1 cellular context compared by ENCODE assay signal in the genomic region with DNA sequence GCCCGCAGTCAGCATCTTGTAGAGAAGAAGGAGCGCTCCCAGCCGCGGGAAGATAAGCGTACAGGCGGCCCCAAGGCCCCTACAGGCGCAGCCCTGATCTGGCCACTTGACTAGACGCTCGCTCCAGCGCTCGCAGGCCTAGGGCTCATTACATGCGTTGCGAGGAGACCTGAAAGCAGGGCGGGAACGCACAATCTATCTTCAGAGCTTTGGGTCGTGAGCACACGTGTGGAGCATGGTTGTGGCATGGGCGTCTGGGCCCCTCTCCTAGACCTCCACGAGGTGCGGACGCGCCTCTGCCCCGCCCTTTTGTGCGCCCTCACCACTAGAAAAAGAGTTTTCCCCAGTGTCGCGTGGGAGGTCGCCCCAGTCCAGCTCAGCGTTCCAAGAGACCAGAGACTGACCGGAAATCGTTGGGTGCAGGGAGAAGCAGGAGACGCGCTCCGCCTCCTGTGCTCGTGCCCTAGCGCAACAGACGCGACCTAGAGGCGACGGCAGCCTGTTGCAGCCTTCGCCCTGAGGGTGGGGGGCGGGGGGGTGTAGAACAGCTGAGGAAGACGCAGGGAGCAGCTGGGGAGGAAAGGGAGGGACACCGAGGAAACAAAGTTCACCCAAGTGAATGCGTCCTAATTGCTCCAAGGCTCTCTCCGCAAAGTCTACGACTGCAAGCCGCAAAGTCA.
TF ChIP-seq lines count a peak whose summit lies in the region.

No MANE protein-coding gene starts in this region.

TF ChIP-seq in K562, 482 proteins besides CTCF, POLR2A, EP300 and RAD21 (continued from another document and continues in another):
- no peak for TF ChIP-seq PRMT5 (CRISPR knock-in tag; IDR thresholded peaks at IDR 0.05)
- 0 out of 2 replicates have a peak, but pooled peaks have one; percentile 40 for TF ChIP-seq SUPT5H (IDR thresholded peaks at IDR 0.05)
- no peak for TF ChIP-seq NFYB (IDR thresholded peaks at IDR 0.05; ENCODE audit: extremely low read depth, insufficient read length)
- no peak for TF ChIP-seq MAFG (tag; conservative IDR thresholded peaks at IDR 0.05)
- TF ChIP-seq EZH2 (IDR thresholded peaks at IDR 0.05; ENCODE audit: borderline replicate concordance, low read depth, low read length): no peak
- no peak for TF ChIP-seq XRCC4 (IDR thresholded peaks at IDR 0.05; ENCODE audit: extremely low read depth, insufficient read depth, insufficient read length)
- TF ChIP-seq FOXM1 (IDR thresholded peaks at IDR 0.05; ENCODE audit: low read depth): no peak
- 0 out of 2 replicates have a peak, but pooled peaks have one; percentile 59 for TF ChIP-seq FOXM1 (CRISPR knock-in tag; IDR thresholded peaks at IDR 0.05; ENCODE audit: low read depth)
- TF ChIP-seq ZNF184 (CRISPR knock-in tag; IDR thresholded peaks at IDR 0.05): no peak
- TF ChIP-seq NBN (IDR thresholded peaks at IDR 0.05; ENCODE audit: low read depth): no peak
- TF ChIP-seq, protein P1, sequence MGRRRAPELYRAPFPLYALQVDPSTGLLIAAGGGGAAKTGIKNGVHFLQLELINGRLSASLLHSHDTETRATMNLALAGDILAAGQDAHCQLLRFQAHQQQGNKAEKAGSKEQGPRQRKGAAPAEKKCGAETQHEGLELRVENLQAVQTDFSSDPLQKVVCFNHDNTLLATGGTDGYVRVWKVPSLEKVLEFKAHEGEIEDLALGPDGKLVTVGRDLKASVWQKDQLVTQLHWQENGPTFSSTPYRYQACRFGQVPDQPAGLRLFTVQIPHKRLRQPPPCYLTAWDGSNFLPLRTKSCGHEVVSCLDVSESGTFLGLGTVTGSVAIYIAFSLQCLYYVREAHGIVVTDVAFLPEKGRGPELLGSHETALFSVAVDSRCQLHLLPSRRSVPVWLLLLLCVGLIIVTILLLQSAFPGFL (CRISPR knock-in tag; IDR thresholded peaks at IDR 0.05): no peak
- TF ChIP-seq, protein P2, sequence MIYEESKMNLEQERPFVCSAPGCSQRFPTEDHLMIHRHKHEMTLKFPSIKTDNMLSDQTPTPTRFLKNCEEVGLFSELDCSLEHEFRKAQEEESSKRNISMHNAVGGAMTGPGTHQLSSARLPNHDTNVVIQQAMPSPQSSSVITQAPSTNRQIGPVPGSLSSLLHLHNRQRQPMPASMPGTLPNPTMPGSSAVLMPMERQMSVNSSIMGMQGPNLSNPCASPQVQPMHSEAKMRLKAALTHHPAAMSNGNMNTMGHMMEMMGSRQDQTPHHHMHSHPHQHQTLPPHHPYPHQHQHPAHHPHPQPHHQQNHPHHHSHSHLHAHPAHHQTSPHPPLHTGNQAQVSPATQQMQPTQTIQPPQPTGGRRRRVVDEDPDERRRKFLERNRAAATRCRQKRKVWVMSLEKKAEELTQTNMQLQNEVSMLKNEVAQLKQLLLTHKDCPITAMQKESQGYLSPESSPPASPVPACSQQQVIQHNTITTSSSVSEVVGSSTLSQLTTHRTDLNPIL (CRISPR knock-in tag; IDR thresholded peaks at IDR 0.05): no peak
- TF ChIP-seq RB1 (IDR thresholded peaks at IDR 0.05; ENCODE audit: low read depth): no peak
- no peak for TF ChIP-seq DIDO1 (tag; IDR thresholded peaks at IDR 0.05; ENCODE audit: low read depth)
- TF ChIP-seq NR3C1 (CRISPR knock-in tag; IDR thresholded peaks at IDR 0.05): peak; percentile 90; the same call in 1 of the 2 replicates
- no peak for TF ChIP-seq ZNF175 (CRISPR knock-in tag; IDR thresholded peaks at IDR 0.05; ENCODE audit: low read depth)
- TF ChIP-seq TRIM24 (IDR thresholded peaks at IDR 0.05): no peak
- TF ChIP-seq, protein P3, sequence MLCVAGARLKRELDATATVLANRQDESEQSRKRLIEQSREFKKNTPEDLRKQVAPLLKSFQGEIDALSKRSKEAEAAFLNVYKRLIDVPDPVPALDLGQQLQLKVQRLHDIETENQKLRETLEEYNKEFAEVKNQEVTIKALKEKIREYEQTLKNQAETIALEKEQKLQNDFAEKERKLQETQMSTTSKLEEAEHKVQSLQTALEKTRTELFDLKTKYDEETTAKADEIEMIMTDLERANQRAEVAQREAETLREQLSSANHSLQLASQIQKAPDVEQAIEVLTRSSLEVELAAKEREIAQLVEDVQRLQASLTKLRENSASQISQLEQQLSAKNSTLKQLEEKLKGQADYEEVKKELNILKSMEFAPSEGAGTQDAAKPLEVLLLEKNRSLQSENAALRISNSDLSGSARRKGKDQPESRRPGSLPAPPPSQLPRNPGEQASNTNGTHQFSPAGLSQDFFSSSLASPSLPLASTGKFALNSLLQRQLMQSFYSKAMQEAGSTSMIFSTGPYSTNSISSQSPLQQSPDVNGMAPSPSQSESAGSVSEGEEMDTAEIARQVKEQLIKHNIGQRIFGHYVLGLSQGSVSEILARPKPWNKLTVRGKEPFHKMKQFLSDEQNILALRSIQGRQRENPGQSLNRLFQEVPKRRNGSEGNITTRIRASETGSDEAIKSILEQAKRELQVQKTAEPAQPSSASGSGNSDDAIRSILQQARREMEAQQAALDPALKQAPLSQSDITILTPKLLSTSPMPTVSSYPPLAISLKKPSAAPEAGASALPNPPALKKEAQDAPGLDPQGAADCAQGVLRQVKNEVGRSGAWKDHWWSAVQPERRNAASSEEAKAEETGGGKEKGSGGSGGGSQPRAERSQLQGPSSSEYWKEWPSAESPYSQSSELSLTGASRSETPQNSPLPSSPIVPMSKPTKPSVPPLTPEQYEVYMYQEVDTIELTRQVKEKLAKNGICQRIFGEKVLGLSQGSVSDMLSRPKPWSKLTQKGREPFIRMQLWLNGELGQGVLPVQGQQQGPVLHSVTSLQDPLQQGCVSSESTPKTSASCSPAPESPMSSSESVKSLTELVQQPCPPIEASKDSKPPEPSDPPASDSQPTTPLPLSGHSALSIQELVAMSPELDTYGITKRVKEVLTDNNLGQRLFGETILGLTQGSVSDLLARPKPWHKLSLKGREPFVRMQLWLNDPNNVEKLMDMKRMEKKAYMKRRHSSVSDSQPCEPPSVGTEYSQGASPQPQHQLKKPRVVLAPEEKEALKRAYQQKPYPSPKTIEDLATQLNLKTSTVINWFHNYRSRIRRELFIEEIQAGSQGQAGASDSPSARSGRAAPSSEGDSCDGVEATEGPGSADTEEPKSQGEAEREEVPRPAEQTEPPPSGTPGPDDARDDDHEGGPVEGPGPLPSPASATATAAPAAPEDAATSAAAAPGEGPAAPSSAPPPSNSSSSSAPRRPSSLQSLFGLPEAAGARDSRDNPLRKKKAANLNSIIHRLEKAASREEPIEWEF (CRISPR knock-in tag; IDR thresholded peaks at IDR 0.05): no peak
- no peak for TF ChIP-seq DNMT1 (IDR thresholded peaks at IDR 0.05)
- no peak for TF ChIP-seq ZNF217 (CRISPR knock-in tag; IDR thresholded peaks at IDR 0.05)
- TF ChIP-seq ELF2 (CRISPR knock-in tag; IDR thresholded peaks at IDR 0.05): no peak
- TF ChIP-seq ZFP36 (IDR thresholded peaks at IDR 0.05; ENCODE audit: low read depth, low read length, partially characterized antibody): no peak
- TF ChIP-seq, protein P4, sequence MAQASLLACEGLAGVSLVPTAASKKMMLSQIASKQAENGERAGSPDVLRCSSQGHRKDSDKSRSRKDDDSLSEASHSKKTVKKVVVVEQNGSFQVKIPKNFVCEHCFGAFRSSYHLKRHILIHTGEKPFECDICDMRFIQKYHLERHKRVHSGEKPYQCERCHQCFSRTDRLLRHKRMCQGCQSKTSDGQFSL (CRISPR knock-in tag; IDR thresholded peaks at IDR 0.05): peak; percentile 50; the same call in 1 of the 2 replicates
- TF ChIP-seq, protein P4 (tag; IDR thresholded peaks at IDR 0.05): no peak
- TF ChIP-seq, protein P5, sequence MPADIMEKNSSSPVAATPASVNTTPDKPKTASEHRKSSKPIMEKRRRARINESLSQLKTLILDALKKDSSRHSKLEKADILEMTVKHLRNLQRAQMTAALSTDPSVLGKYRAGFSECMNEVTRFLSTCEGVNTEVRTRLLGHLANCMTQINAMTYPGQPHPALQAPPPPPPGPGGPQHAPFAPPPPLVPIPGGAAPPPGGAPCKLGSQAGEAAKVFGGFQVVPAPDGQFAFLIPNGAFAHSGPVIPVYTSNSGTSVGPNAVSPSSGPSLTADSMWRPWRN (IDR thresholded peaks at IDR 0.05; ENCODE audit: low read depth): no peak
- TF ChIP-seq, protein P6, sequence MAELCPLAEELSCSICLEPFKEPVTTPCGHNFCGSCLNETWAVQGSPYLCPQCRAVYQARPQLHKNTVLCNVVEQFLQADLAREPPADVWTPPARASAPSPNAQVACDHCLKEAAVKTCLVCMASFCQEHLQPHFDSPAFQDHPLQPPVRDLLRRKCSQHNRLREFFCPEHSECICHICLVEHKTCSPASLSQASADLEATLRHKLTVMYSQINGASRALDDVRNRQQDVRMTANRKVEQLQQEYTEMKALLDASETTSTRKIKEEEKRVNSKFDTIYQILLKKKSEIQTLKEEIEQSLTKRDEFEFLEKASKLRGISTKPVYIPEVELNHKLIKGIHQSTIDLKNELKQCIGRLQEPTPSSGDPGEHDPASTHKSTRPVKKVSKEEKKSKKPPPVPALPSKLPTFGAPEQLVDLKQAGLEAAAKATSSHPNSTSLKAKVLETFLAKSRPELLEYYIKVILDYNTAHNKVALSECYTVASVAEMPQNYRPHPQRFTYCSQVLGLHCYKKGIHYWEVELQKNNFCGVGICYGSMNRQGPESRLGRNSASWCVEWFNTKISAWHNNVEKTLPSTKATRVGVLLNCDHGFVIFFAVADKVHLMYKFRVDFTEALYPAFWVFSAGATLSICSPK (IDR thresholded peaks at IDR 0.05; ENCODE audit: borderline replicate concordance): no peak
- TF ChIP-seq ZNF444 (CRISPR knock-in tag; IDR thresholded peaks at IDR 0.05): no peak
- no peak for TF ChIP-seq ZFP1 (CRISPR knock-in tag; IDR thresholded peaks at IDR 0.05)
- TF ChIP-seq C11orf30 (IDR thresholded peaks at IDR 0.05; ENCODE audit: low read depth): no peak
- peak; percentile 96; the same call in 1 of the 2 replicates for TF ChIP-seq ZNF232 (CRISPR knock-in tag; IDR thresholded peaks at IDR 0.05)
- TF ChIP-seq, protein P7, sequence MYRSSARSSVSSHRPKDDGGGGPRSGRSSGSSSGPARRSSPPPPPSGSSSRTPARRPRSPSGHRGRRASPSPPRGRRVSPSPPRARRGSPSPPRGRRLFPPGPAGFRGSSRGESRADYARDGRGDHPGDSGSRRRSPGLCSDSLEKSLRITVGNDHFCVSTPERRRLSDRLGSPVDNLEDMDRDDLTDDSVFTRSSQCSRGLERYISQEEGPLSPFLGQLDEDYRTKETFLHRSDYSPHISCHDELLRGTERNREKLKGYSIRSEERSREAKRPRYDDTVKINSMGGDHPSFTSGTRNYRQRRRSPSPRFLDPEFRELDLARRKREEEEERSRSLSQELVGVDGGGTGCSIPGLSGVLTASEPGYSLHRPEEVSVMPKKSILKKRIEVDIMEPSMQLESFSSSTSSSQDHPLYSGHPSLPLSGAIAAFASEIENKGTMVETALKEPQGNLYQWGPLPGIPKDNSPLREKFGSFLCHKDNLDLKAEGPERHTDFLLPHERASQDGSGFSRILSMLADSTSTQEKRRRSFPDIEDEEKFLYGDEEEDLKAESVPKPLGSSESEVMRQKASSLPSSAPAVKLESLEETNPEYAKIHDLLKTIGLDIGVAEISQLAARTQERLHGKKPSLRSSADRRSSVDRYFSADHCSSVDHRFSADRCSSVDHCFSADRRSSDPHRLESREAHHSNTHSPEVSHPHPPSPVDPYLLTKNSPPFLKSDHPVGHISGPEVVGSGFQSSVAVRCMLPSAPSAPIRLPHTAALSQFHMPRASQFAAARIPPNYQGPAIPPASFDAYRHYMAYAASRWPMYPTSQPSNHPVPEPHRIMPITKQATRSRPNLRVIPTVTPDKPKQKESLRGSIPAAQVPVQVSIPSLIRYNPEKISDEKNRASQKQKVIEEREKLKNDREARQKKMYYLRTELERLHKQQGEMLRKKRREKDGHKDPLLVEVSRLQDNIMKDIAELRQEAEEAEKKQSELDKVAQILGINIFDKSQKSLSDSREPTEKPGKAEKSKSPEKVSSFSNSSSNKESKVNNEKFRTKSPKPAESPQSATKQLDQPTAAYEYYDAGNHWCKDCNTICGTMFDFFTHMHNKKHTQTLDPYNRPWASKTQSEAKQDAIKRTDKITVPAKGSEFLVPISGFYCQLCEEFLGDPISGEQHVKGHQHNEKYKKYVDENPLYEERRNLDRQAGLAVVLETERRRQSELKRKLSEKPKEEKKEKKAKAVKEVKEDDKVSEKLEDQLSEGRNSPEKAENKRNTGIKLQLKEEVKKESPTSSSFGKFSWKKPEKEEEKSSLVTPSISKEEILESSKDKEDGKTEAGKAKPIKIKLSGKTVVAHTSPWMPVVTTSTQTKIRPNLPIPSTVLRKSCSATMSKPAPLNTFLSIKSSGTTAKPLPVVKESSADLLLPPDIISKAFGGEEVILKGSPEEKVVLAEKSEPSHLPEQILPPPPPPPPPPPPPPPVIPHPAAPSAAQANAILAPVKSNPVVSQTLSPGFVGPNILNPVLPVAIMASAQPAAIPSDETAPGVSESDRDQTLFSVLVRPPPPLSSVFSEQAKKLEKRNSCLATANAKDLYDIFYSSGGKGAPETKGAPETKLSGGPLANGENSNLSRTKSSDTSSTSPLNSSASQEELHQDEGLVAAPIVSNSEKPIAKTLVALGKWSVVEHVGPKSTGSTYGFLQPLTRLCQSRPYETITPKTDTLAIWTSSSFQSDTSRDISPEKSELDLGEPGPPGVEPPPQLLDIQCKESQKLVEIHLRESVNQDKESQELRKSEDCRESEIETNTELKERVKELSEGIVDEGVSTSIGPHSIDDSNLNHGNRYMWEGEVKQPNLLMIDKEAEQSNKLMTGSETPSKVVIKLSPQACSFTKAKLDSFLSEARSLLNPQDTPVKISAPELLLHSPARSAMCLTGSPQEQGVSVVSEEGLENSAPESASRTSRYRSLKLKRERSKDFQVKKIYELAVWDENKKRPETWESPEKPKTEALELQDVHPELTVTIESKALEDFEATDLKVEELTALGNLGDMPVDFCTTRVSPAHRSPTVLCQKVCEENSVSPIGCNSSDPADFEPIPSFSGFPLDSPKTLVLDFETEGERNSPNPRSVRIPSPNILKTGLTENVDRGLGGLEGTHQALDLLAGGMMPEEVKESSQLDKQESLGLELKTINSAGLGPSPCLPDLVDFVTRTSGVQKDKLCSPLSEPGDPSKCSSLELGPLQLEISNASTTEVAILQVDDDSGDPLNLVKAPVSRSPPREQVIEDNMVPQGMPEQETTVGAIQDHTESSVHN (IDR thresholded peaks at IDR 0.05; ENCODE audit: borderline replicate concordance in 1 of 2, low read depth in 1 of 2): no peak
- TF ChIP-seq FOXP1 (CRISPR knock-in tag; IDR thresholded peaks at IDR 0.05): peak; percentile 95
- TF ChIP-seq FOXA1 (IDR thresholded peaks at IDR 0.05; ENCODE audit: borderline replicate concordance): no peak
- TF ChIP-seq RNF2 (IDR thresholded peaks at IDR 0.05): no peak
- TF ChIP-seq CBX5 (IDR thresholded peaks at IDR 0.05; ENCODE audit: borderline replicate concordance, low read depth): no peak
- no peak for TF ChIP-seq GATAD2B (IDR thresholded peaks at IDR 0.05; ENCODE audit: borderline replicate concordance)
- TF ChIP-seq MEIS2 (IDR thresholded peaks at IDR 0.05; ENCODE audit: partially characterized antibody): no peak
